ENCODE assay signal across 25 cellular contexts in the genomic region with DNA sequence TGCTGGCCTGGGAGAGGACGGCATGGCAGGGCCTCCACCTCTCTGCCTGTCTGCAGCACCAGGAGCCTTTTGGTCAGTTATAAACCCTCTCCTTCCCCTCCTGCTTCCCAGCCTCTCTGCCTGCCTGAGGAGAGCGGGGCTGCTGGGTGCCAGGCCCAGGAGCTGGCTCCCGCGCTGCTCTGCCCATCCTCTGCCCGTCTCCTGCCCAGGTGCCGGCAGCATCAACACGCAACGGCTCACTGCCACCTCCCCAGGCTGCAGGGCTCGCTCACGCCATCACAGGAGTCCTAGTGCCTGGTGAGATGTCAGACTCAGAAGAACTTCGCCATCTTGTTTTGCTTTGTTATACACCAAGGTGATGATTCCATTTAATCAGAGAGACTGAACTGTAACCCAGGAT.
"Had no signal": no experiment of that assay in that cellular context is flagged by ENCODE, and none has a peak within 500 bp of the region (broad histone marks: within the 10 kb centered on the region; RNA-seq: fewer than 3 reads in every experiment).

No MANE protein-coding gene starts in this region.

- H3K27me3 ChIP-seq: neural progenitor cell, ovary, right atrium auricular region, spleen, stomach, testis, thyroid gland, transverse colon, uterus had no signal

- H3K9ac ChIP-seq: neural progenitor cell had no signal

- H3K27ac ChIP-seq: left ventricle myocardium inferior, neural progenitor cell, ovary, right atrium auricular region, skin epidermis, spleen, stomach, testis, thyroid gland, transverse colon, uterus had no signal

- H3K9me3 ChIP-seq: left ventricle myocardium inferior, ovary, right atrium auricular region, spleen, stomach, testis, thyroid gland, transverse colon, uterus had no signal

- H3K36me3 ChIP-seq: left ventricle myocardium inferior, neural progenitor cell, ovary, right atrium auricular region, thyroid gland, transverse colon, uterus had no signal

- H3K4me1 ChIP-seq: neural progenitor cell, right atrium auricular region, testis, transverse colon, uterus had no signal

- H3K4me3 ChIP-seq: left ventricle myocardium inferior, lung, neural progenitor cell, ovary, right atrium auricular region, skin epidermis, spleen, stomach, testis, thyroid gland, transverse colon, uterus had no signal

- H3K4me2 ChIP-seq: neural progenitor cell had no signal

- ATAC-seq: natural killer cell; sciatic nerve; stimulated activated memory B cell treated with anti-CD40 and anti-IgM and Interleukin-4, amounts not matched to agents 10 μg/mL and 1 μg/mL and 100 μg/mL, for 72 hours; stimulated activated naive CD8-positive, alpha-beta T cell treated with anti-CD3 and anti-CD28 coated beads, Interleukin-15, Interleukin-2, amounts not matched to agents 100 U/mL and 50 U/mL, for 24 hours had no signal

- DNase-seq: head of caudate nucleus; hypothalamus; islet precursor cell; left ventricle myocardium inferior; mesendoderm; naive B cell; natural killer cell; nephron progenitor cell; ovary; spleen; stimulated activated CD4-positive, alpha-beta T cell treated with anti-CD3 and anti-CD28 coated beads, Interleukin-2, amount 100 ng/mL, for 48 hours; stimulated activated CD4-positive, alpha-beta T cell treated with anti-CD3 and anti-CD28 coated beads, Interleukin-4, amount 100 ng/mL, for 4 hours; stimulated activated CD8-positive, alpha-beta memory T cell treated with anti-CD3 and anti-CD28 coated beads, Interleukin-4, amount 100 ng/mL, for 48 hours; stimulated activated naive CD8-positive, alpha-beta T cell treated with anti-CD3 and anti-CD28 coated beads, Interleukin-15, Interleukin-2, amounts not matched to agents 100 U/mL and 50 U/mL, for 24 hours; stomach; testis; thyroid gland; transverse colon; uterus had no signal
